Comparison of ENCODE assay signal across 1 cellular context in the genomic region with DNA sequence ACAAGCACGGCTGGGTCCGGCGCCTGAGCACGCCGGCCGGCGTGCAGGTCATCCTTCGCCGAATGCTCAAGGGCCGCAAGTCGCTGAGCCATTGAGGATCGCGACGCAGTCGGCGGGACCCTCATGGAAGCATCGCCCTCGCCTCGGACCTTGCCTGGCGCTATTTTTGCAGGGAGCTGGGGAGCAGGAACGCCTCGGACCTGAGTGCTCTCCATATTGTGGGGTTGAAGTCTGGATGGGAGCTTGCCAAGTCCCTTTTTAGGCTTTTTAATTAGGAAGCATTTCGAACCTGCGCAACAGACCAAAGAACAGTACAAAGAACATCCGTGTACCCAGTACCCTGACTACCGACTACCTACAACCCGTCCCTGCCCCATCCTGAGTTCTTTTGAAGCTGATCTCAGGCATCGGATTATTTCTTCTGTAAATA.
TF ChIP-seq lines count a peak whose summit lies in the region.

No MANE protein-coding gene starts in this region.

TF ChIP-seq in K562, 482 proteins besides CTCF, POLR2A, EP300 and RAD21 (continued from another document and continues in another):
- TF ChIP-seq, protein P1, sequence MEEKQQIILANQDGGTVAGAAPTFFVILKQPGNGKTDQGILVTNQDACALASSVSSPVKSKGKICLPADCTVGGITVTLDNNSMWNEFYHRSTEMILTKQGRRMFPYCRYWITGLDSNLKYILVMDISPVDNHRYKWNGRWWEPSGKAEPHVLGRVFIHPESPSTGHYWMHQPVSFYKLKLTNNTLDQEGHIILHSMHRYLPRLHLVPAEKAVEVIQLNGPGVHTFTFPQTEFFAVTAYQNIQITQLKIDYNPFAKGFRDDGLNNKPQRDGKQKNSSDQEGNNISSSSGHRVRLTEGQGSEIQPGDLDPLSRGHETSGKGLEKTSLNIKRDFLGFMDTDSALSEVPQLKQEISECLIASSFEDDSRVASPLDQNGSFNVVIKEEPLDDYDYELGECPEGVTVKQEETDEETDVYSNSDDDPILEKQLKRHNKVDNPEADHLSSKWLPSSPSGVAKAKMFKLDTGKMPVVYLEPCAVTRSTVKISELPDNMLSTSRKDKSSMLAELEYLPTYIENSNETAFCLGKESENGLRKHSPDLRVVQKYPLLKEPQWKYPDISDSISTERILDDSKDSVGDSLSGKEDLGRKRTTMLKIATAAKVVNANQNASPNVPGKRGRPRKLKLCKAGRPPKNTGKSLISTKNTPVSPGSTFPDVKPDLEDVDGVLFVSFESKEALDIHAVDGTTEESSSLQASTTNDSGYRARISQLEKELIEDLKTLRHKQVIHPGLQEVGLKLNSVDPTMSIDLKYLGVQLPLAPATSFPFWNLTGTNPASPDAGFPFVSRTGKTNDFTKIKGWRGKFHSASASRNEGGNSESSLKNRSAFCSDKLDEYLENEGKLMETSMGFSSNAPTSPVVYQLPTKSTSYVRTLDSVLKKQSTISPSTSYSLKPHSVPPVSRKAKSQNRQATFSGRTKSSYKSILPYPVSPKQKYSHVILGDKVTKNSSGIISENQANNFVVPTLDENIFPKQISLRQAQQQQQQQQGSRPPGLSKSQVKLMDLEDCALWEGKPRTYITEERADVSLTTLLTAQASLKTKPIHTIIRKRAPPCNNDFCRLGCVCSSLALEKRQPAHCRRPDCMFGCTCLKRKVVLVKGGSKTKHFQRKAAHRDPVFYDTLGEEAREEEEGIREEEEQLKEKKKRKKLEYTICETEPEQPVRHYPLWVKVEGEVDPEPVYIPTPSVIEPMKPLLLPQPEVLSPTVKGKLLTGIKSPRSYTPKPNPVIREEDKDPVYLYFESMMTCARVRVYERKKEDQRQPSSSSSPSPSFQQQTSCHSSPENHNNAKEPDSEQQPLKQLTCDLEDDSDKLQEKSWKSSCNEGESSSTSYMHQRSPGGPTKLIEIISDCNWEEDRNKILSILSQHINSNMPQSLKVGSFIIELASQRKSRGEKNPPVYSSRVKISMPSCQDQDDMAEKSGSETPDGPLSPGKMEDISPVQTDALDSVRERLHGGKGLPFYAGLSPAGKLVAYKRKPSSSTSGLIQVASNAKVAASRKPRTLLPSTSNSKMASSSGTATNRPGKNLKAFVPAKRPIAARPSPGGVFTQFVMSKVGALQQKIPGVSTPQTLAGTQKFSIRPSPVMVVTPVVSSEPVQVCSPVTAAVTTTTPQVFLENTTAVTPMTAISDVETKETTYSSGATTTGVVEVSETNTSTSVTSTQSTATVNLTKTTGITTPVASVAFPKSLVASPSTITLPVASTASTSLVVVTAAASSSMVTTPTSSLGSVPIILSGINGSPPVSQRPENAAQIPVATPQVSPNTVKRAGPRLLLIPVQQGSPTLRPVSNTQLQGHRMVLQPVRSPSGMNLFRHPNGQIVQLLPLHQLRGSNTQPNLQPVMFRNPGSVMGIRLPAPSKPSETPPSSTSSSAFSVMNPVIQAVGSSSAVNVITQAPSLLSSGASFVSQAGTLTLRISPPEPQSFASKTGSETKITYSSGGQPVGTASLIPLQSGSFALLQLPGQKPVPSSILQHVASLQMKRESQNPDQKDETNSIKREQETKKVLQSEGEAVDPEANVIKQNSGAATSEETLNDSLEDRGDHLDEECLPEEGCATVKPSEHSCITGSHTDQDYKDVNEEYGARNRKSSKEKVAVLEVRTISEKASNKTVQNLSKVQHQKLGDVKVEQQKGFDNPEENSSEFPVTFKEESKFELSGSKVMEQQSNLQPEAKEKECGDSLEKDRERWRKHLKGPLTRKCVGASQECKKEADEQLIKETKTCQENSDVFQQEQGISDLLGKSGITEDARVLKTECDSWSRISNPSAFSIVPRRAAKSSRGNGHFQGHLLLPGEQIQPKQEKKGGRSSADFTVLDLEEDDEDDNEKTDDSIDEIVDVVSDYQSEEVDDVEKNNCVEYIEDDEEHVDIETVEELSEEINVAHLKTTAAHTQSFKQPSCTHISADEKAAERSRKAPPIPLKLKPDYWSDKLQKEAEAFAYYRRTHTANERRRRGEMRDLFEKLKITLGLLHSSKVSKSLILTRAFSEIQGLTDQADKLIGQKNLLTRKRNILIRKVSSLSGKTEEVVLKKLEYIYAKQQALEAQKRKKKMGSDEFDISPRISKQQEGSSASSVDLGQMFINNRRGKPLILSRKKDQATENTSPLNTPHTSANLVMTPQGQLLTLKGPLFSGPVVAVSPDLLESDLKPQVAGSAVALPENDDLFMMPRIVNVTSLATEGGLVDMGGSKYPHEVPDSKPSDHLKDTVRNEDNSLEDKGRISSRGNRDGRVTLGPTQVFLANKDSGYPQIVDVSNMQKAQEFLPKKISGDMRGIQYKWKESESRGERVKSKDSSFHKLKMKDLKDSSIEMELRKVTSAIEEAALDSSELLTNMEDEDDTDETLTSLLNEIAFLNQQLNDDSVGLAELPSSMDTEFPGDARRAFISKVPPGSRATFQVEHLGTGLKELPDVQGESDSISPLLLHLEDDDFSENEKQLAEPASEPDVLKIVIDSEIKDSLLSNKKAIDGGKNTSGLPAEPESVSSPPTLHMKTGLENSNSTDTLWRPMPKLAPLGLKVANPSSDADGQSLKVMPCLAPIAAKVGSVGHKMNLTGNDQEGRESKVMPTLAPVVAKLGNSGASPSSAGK (IDR thresholded peaks at IDR 0.05), result no peak
- TF ChIP-seq KDM4B (IDR thresholded peaks at IDR 0.05; ENCODE audit: borderline replicate concordance in 2 of 2, low read depth in 1 of 2), result no peak
- TF ChIP-seq, protein P2, sequence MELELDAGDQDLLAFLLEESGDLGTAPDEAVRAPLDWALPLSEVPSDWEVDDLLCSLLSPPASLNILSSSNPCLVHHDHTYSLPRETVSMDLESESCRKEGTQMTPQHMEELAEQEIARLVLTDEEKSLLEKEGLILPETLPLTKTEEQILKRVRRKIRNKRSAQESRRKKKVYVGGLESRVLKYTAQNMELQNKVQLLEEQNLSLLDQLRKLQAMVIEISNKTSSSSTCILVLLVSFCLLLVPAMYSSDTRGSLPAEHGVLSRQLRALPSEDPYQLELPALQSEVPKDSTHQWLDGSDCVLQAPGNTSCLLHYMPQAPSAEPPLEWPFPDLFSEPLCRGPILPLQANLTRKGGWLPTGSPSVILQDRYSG (tag; conservative IDR thresholded peaks at IDR 0.05; ENCODE audit: low read depth), result no peak
- TF ChIP-seq ELF1 (tag; IDR thresholded peaks at IDR 0.05), result no peak
- TF ChIP-seq ZBED1 (IDR thresholded peaks at IDR 0.05), result no peak
- TF ChIP-seq, protein P3, sequence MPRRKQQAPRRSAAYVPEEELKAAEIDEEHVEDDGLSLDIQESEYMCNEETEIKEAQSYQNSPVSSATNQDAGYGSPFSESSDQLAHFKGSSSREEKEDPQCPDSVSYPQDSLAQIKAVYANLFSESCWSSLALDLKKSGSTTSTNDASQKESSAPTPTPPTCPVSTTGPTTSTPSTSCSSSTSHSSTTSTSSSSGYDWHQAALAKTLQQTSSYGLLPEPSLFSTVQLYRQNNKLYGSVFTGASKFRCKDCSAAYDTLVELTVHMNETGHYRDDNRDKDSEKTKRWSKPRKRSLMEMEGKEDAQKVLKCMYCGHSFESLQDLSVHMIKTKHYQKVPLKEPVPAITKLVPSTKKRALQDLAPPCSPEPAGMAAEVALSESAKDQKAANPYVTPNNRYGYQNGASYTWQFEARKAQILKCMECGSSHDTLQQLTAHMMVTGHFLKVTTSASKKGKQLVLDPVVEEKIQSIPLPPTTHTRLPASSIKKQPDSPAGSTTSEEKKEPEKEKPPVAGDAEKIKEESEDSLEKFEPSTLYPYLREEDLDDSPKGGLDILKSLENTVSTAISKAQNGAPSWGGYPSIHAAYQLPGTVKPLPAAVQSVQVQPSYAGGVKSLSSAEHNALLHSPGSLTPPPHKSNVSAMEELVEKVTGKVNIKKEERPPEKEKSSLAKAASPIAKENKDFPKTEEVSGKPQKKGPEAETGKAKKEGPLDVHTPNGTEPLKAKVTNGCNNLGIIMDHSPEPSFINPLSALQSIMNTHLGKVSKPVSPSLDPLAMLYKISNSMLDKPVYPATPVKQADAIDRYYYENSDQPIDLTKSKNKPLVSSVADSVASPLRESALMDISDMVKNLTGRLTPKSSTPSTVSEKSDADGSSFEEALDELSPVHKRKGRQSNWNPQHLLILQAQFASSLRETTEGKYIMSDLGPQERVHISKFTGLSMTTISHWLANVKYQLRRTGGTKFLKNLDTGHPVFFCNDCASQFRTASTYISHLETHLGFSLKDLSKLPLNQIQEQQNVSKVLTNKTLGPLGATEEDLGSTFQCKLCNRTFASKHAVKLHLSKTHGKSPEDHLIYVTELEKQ (CRISPR knock-in tag; IDR thresholded peaks at IDR 0.05), result no peak
- TF ChIP-seq ZNF23 (CRISPR knock-in tag; IDR thresholded peaks at IDR 0.05), result no peak
- TF ChIP-seq STAT5A (IDR thresholded peaks at IDR 0.05; ENCODE audit: borderline replicate concordance, low read length), result no peak
- TF ChIP-seq HNRNPLL (IDR thresholded peaks at IDR 0.05; ENCODE audit: low read depth, low read length, poor library complexity, severe bottlenecking), result peak; percentile 49
- no peak for TF ChIP-seq NBN (IDR thresholded peaks at IDR 0.05; ENCODE audit: low read depth)
- TF ChIP-seq MCM2 (IDR thresholded peaks at IDR 0.05; ENCODE audit: low read depth), result no peak
- TF ChIP-seq SMAD2 (IDR thresholded peaks at IDR 0.05; ENCODE audit: low read depth, low read length), result no peak
- TF ChIP-seq STAT5B (CRISPR knock-in tag; IDR thresholded peaks at IDR 0.05), result no peak
- no peak; the same call in 1 of the 2 replicates for TF ChIP-seq NFRKB (IDR thresholded peaks at IDR 0.05; ENCODE audit: low read depth)
- no peak for TF ChIP-seq CEBPB (tag; IDR thresholded peaks at IDR 0.05)
- TF ChIP-seq HNRNPL (IDR thresholded peaks at IDR 0.05; ENCODE audit: low read depth, low read length), result 0 out of 2 replicates have a peak, but pooled peaks have one; percentile 21
- peak; percentile 77 for TF ChIP-seq CHD1 (IDR thresholded peaks at IDR 0.05; ENCODE audit: low read length)
- TF ChIP-seq, protein P4, sequence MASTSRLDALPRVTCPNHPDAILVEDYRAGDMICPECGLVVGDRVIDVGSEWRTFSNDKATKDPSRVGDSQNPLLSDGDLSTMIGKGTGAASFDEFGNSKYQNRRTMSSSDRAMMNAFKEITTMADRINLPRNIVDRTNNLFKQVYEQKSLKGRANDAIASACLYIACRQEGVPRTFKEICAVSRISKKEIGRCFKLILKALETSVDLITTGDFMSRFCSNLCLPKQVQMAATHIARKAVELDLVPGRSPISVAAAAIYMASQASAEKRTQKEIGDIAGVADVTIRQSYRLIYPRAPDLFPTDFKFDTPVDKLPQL (IDR thresholded peaks at IDR 0.05; ENCODE audit: extremely low read depth, insufficient read length), result no peak
- no peak for TF ChIP-seq FOXA1 (IDR thresholded peaks at IDR 0.05; ENCODE audit: borderline replicate concordance)
- TF ChIP-seq, protein P5, sequence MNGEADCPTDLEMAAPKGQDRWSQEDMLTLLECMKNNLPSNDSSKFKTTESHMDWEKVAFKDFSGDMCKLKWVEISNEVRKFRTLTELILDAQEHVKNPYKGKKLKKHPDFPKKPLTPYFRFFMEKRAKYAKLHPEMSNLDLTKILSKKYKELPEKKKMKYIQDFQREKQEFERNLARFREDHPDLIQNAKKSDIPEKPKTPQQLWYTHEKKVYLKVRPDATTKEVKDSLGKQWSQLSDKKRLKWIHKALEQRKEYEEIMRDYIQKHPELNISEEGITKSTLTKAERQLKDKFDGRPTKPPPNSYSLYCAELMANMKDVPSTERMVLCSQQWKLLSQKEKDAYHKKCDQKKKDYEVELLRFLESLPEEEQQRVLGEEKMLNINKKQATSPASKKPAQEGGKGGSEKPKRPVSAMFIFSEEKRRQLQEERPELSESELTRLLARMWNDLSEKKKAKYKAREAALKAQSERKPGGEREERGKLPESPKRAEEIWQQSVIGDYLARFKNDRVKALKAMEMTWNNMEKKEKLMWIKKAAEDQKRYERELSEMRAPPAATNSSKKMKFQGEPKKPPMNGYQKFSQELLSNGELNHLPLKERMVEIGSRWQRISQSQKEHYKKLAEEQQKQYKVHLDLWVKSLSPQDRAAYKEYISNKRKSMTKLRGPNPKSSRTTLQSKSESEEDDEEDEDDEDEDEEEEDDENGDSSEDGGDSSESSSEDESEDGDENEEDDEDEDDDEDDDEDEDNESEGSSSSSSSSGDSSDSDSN (IDR thresholded peaks at IDR 0.05; ENCODE audit: borderline replicate concordance in 1 of 2, low read depth in 2 of 2, low read length in 2 of 2), result peak in 1 of 2 experiments; percentile 87; a peak in 2 of 4 replicates
- no peak for TF ChIP-seq MBD2 (IDR thresholded peaks at IDR 0.05; ENCODE audit: borderline replicate concordance, low read depth)
- TF ChIP-seq, protein P6, sequence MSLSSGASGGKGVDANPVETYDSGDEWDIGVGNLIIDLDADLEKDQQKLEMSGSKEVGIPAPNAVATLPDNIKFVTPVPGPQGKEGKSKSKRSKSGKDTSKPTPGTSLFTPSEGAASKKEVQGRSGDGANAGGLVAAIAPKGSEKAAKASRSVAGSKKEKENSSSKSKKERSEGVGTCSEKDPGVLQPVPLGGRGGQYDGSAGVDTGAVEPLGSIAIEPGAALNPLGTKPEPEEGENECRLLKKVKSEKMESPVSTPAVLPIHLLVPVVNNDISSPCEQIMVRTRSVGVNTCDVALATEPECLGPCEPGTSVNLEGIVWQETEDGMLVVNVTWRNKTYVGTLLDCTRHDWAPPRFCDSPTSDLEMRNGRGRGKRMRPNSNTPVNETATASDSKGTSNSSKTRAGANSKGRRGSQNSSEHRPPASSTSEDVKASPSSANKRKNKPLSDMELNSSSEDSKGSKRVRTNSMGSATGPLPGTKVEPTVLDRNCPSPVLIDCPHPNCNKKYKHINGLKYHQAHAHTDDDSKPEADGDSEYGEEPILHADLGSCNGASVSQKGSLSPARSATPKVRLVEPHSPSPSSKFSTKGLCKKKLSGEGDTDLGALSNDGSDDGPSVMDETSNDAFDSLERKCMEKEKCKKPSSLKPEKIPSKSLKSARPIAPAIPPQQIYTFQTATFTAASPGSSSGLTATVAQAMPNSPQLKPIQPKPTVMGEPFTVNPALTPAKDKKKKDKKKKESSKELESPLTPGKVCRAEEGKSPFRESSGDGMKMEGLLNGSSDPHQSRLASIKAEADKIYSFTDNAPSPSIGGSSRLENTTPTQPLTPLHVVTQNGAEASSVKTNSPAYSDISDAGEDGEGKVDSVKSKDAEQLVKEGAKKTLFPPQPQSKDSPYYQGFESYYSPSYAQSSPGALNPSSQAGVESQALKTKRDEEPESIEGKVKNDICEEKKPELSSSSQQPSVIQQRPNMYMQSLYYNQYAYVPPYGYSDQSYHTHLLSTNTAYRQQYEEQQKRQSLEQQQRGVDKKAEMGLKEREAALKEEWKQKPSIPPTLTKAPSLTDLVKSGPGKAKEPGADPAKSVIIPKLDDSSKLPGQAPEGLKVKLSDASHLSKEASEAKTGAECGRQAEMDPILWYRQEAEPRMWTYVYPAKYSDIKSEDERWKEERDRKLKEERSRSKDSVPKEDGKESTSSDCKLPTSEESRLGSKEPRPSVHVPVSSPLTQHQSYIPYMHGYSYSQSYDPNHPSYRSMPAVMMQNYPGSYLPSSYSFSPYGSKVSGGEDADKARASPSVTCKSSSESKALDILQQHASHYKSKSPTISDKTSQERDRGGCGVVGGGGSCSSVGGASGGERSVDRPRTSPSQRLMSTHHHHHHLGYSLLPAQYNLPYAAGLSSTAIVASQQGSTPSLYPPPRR (CRISPR knock-in tag; IDR thresholded peaks at IDR 0.05; ENCODE audit: borderline replicate concordance), result no peak
- TF ChIP-seq NR1H2 (CRISPR knock-in tag; IDR thresholded peaks at IDR 0.05), result no peak
- TF ChIP-seq TRIM28 (IDR thresholded peaks at IDR 0.05), result no peak
- no peak for TF ChIP-seq EGR1 (conservative IDR thresholded peaks at IDR 0.05)
- no peak for TF ChIP-seq ZNF184 (CRISPR knock-in tag; IDR thresholded peaks at IDR 0.05)
- no peak for TF ChIP-seq CREM (IDR thresholded peaks at IDR 0.05; ENCODE audit: low read depth)
